8 cellular contexts compared by ENCODE assay signal in genomic region chr13:28136916-28137315, GRCh38. TPM values are rescaled to one million over a fixed set of nuclear protein-coding genes. Genes with fewer than 3 reads are reported as not detected.
DNase-seq lines count a peak whose midpoint lies in the region; TF ChIP-seq lines count a peak whose summit lies in the region.

No MANE protein-coding gene starts in this region.

- no peak overlapping the region for H2AK5ac ChIP-seq in mesendoderm (ENCODE audit: low read length)

- peaks cover 2% of the 10 kb centered on the region for H3K79me1 ChIP-seq in mesendoderm (ENCODE audit: low read length)

- H2BK15ac ChIP-seq in mesendoderm (replicated peaks; ENCODE audit: low read depth) = peak overlapping the region; percentile 39

- no peaks in the 10 kb centered on the region for H3K4me1 ChIP-seq in mesendoderm (ENCODE audit: control insufficient read depth, low read depth, low read length)

- peak overlapping the region; percentile 65 for H3K56ac ChIP-seq in mesendoderm (ENCODE audit: low read length)

- DNase-seq in AG09309 (ENCODE audit: low read depth) = no peak
- DNase-seq in HFF-Myc (ENCODE audit: extremely low read depth, low read depth) = no peak
- DNase-seq in amniotic epithelial cell (ENCODE audit: low read depth) = peak; percentile 14
- DNase-seq in mesendoderm = no peak
- no peak for DNase-seq in glomerular visceral epithelial cell (ENCODE audit: extremely low spot score)
- no peak for DNase-seq in NCI-H2107 (lab: John Stamatoyannopoulos, UW)
- DNase-seq in DMS153 (lab: John Stamatoyannopoulos, UW) = no peak
- DNase-seq in ureter (ENCODE audit: low spot score) = no peak

- no peaks in the 10 kb centered on the region for H3K36me3 ChIP-seq in mesendoderm (ENCODE audit: control insufficient read depth, insufficient read depth, low read length)

- H3K79me2 ChIP-seq in mesendoderm (ENCODE audit: control insufficient read depth, insufficient read depth, low read length) = peaks cover 20% of the 10 kb centered on the region

- H3K18ac ChIP-seq in mesendoderm (ENCODE audit: low read length) = no peak overlapping the region

- H3K23ac ChIP-seq in mesendoderm (ENCODE audit: low read length) = no peak overlapping the region

- peak overlapping the region; percentile 58 for H3K4me3 ChIP-seq in AG09309 (ENCODE audit: control insufficient read depth, low read depth, low read length)
- peak overlapping the region; percentile 87 for H3K4me3 ChIP-seq in HFF-Myc (replicated peaks; ENCODE audit: low read depth, low read length)
- H3K4me3 ChIP-seq in mesendoderm (ENCODE audit: low read length) = no peak overlapping the region

- H4K5ac ChIP-seq in mesendoderm (ENCODE audit: low read length) = no peak overlapping the region

- peak overlapping the region; percentile 44 for H3K4me2 ChIP-seq in mesendoderm (ENCODE audit: low read length)

- H4K8ac ChIP-seq in mesendoderm (ENCODE audit: low read depth, low read length) = no peak overlapping the region

- H3K4ac ChIP-seq in mesendoderm (ENCODE audit: low read depth, low read length) = no peak overlapping the region

- H3K9ac ChIP-seq in mesendoderm (ENCODE audit: low read length) = peak overlapping the region; percentile 67

- H3K27ac ChIP-seq in mesendoderm (ENCODE audit: low read depth, low read length) = no peak overlapping the region

- TF ChIP-seq CTCF in AG09309 (IDR thresholded peaks at IDR 0.05; ENCODE audit: control insufficient read depth, insufficient read depth, low read depth, low read length, missing control alignments) (no peak), HFF-Myc (IDR thresholded peaks at IDR 0.05; ENCODE audit: low read depth, low read length, missing control alignments) (no peak)

- WGBS in mesendoderm (ENCODE audit: extremely low coverage, insufficient coverage, low lambda C conversion rate) = no CpG with 5 or more reads among the region's 7 CpGs

- H3K27me3 ChIP-seq in mesendoderm (ENCODE audit: insufficient read depth, low read length, poor library complexity) = no peaks in the 10 kb centered on the region

- no peak overlapping the region for H2BK120ac ChIP-seq in mesendoderm (ENCODE audit: low read depth, low read length)

- no peak overlapping the region for H2BK5ac ChIP-seq in mesendoderm (ENCODE audit: low read length)

RNA-seq across cellular contexts. Expression of gene PAN3, which starts 1.4 kb away (rescaled TPM):
- polyA plus RNA-seq in mesendoderm (2013, experiment 1 of 2) = 15.0 TPM
- 14.3 TPM for polyA plus RNA-seq in mesendoderm (2013, experiment 2 of 2)
- 54.6 TPM for total RNA-seq in ureter

RNA-seq across cellular contexts. Expression of gene FLT3, which starts 36.5 kb away (rescaled TPM):
- 0.13 TPM for polyA plus RNA-seq in mesendoderm (2013, experiment 1 of 2)
- polyA plus RNA-seq in mesendoderm (2013, experiment 2 of 2) = 0.13 TPM
- 0.91 TPM for total RNA-seq in ureter
